ENCODE assay signal across 18 cellular contexts in the genomic region with DNA sequence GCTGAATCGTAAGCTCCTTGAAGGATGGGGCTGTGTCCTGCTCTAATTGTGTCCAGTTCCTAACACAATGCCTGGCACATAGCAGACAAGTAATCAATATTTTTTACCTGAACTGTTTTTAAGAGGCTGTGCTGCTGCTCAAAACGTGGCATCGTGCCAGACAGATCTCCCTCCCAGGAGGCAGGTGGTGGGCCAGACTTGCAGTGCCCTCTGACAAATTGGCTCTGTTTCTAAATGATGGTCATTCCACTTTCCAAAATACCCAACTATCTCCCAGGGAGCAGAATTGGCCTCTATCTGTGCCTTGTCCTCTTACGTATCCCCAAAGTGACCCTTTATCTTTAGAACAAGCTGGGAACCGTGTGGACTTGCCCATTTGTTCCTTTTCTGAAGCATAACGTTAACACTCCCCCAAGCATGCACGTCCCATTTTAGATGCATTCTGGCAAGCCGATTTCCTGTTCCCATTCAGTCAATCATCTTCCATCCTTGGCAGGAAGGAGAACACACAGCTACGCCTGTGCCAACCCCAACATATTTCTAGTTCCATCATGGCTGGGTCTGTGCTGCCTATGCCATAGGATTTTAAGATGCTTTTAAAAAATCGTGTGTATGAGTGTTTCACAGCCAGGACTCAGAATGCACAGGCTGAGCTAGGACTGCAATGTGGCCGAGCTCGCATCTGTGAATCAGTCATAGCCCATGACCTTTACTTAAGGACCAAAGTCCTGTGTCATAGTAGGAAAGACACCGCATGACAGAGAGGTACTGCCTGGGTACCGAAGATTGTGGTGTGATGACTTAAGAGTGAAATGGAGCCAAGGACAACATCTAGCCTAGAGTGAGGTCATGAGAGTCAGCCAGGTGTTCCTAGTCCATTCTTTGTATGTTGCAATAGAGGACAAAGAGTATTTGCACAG.
DNase-seq lines count a peak whose midpoint lies in the region; ATAC-seq and TF ChIP-seq lines count a peak whose summit lies in the region.
"Had no signal": no experiment of that assay in that cellular context is flagged by ENCODE, and none has a peak within 500 bp of the region (broad histone marks: within the 10 kb centered on the region; RNA-seq: fewer than 3 reads in every experiment).

No MANE protein-coding gene starts in this region.

- H3K27me3 ChIP-seq in neural progenitor cell: no peaks in the 10 kb centered on the region
- H3K27me3 ChIP-seq: BE2C, thyroid gland had no signal

- H4K20me1 ChIP-seq in neural progenitor cell (ENCODE audit: low read depth): no peaks in the 10 kb centered on the region

- peaks cover under 1% of the 10 kb centered on the region for H3K4me1 Mint-ChIP-seq in neural progenitor cell
- H3K4me1 Mint-ChIP-seq in effector memory CD8-positive, alpha-beta T cell (ENCODE audit: low read depth in 2 of 2): no peaks in the 10 kb centered on the region

- H3K36me3 ChIP-seq in neural progenitor cell: no peaks in the 10 kb centered on the region
- H3K36me3 ChIP-seq: BE2C, thyroid gland had no signal

- peak; percentile 7 for DNase-seq in M059J (ENCODE audit: low read depth)
- peak; percentile 95 for DNase-seq in NCI-H510A treated with DMSO at 0.1 percent for 48 hours (lab: John Stamatoyannopoulos, UW)
- peak; percentile 88 for DNase-seq in cerebellum (ENCODE audit: low spot score)
- DNase-seq in occipital lobe (lab: John Stamatoyannopoulos, UW): peak; percentile 24
- no peak for DNase-seq in neural progenitor cell (ENCODE audit: low spot score)
- no peak for DNase-seq in NCI-H524 treated with DMSO at 0.1 percent for 48 hours (lab: John Stamatoyannopoulos, UW)
- DNase-seq in NOMO-1 treated with dmso at 0.1 percent for 144 hours (lab: John Stamatoyannopoulos, UW; ENCODE audit: unreplicated experiment): no peak
- no peak for DNase-seq in effector memory CD8-positive, alpha-beta T cell
- DNase-seq: activated CD8-positive, alpha-beta T cell treated with anti-CD3 and anti-CD28 coated beads, Interleukin-2, amount 10 ng/mL, durations not matched to agents 7 days and 5 days; BE2C; midbrain; NCI-H1694 treated with DMSO at 0.1 percent for 48 hours; thyroid gland had no signal

- H3K27ac Mint-ChIP-seq in neural progenitor cell: no peak overlapping the region
- no peak overlapping the region for H3K27ac Mint-ChIP-seq in effector memory CD8-positive, alpha-beta T cell
- H3K27ac Mint-ChIP-seq: activated CD8-positive, alpha-beta T cell treated with anti-CD3 and anti-CD28 coated beads, Interleukin-2, amount 10 ng/mL, durations not matched to agents 7 days and 5 days; activated T-helper 2 cell treated with anti-CD3 and anti-CD28 coated beads, Interferon-gamma antibody, Interleukin-2, Interleukin-4, amounts not matched to agents 10 μg/mL and 5 μg/mL and 100 μg/mL, durations not matched to agents 14 hours and 24 hours and 36 hours had no signal

- no peak overlapping the region for H2AFZ ChIP-seq in neural progenitor cell (replicated peaks)

- H3K27me3 Mint-ChIP-seq in neural progenitor cell (ENCODE audit: insufficient read depth, low read depth): peaks cover 6% of the 10 kb centered on the region
- peaks cover 11 to 40% of the 10 kb centered on the region in 2 donors for H3K27me3 Mint-ChIP-seq in effector memory CD8-positive, alpha-beta T cell

- no peaks in the 10 kb centered on the region for H3K36me3 Mint-ChIP-seq in neural progenitor cell
- H3K36me3 Mint-ChIP-seq in effector memory CD8-positive, alpha-beta T cell (ENCODE audit: insufficient read depth): peaks cover 3% of the 10 kb centered on the region

- H3K79me2 ChIP-seq in neural progenitor cell (ENCODE audit: low read depth): no peaks in the 10 kb centered on the region

- H3K9me3 Mint-ChIP-seq in neural progenitor cell: no peaks in the 10 kb centered on the region
- H3K9me3 Mint-ChIP-seq in effector memory CD8-positive, alpha-beta T cell: no peaks in the 10 kb centered on the region
- H3K9me3 Mint-ChIP-seq: activated T-helper 2 cell treated with anti-CD3 and anti-CD28 coated beads, Interferon-gamma antibody, Interleukin-2, Interleukin-4, amounts not matched to agents 10 μg/mL and 5 μg/mL and 100 μg/mL, durations not matched to agents 14 hours and 24 hours and 36 hours had no signal

- no peak overlapping the region for H3K9ac ChIP-seq in neural progenitor cell
- H3K9ac ChIP-seq: KMS-11 had no signal

- no peaks in the 10 kb centered on the region for H3K4me1 ChIP-seq in neural progenitor cell
- H3K4me1 ChIP-seq: BE2C, thyroid gland had no signal

- no peak for TF ChIP-seq CTCF in neural progenitor cell (IDR thresholded peaks at IDR 0.05)

- H3K27ac ChIP-seq in neural progenitor cell: no peak overlapping the region
- H3K27ac ChIP-seq: HL-60, KMS-11, thyroid gland had no signal

- H3K4me3 ChIP-seq in neural progenitor cell: no peak overlapping the region
- H3K4me3 ChIP-seq: GM12878, thyroid gland had no signal

- no peaks in the 10 kb centered on the region for H3K9me3 ChIP-seq in neural progenitor cell (ENCODE audit: low read depth)
- H3K9me3 ChIP-seq: BE2C, thyroid gland had no signal

- no peak for ATAC-seq in effector memory CD8-positive, alpha-beta T cell (replicated peaks)
- ATAC-seq: activated CD8-positive, alpha-beta T cell treated with anti-CD3 and anti-CD28 coated beads, Interleukin-2, amount 10 ng/mL, durations not matched to agents 7 days and 5 days; GM12878; SK-N-SH treated with all-trans-retinoic acid at 6 μM for 48 hours had no signal

- no peaks in the 10 kb centered on the region for H3F3A ChIP-seq in neural progenitor cell (ENCODE audit: low read depth)

- no peak overlapping the region for H3K4me2 ChIP-seq in neural progenitor cell
- H3K4me2 ChIP-seq: KMS-11 had no signal

- H3K4me3 Mint-ChIP-seq in neural progenitor cell: no peak overlapping the region
- H3K4me3 Mint-ChIP-seq in effector memory CD8-positive, alpha-beta T cell: no peak overlapping the region
- H3K4me3 Mint-ChIP-seq: activated CD8-positive, alpha-beta T cell treated with anti-CD3 and anti-CD28 coated beads, Interleukin-2, amount 10 ng/mL, durations not matched to agents 7 days and 5 days had no signal

Comparison
In these comparisons a context has a peak if more than half of its experiments do, and no peak if none do; other contexts are left out.
1. DNase-seq: peak in M059J (single experiment), NCI-H510A treated with DMSO at 0.1 percent for 48 hours (single experiment), cerebellum (single experiment) and occipital lobe (single experiment); none in neural progenitor cell (single experiment), NCI-H524 treated with DMSO at 0.1 percent for 48 hours (single experiment), NOMO-1 treated with dmso at 0.1 percent for 144 hours (single experiment) and effector memory CD8-positive, alpha-beta T cell (0 of 3).